Comparison of ENCODE assay signal across 10 cellular contexts in the genomic region with DNA sequence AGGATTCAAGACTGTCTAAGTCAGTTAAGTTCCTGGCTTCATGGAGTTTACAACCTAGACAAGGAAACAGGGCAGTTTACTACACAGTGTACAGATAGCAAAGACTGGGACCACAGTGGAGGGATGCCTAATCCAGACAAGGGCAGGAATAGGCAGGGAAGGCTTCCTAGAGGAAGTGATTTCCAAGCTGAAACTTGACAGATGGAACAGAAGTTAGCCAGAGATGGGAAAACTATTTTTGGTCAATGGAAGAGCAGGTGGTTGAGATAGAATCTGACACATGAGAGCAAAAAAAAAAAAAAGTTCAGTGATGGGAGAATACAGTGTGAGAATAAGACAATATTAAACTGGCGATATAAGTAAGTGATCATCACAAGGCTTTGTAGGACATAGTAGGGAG. TPM values are rescaled to one million over a fixed set of nuclear protein-coding genes. Genes with fewer than 3 reads are reported as not detected.
DNase-seq lines count a peak whose midpoint lies in the region; ATAC-seq lines count a peak whose summit lies in the region.
"Had no signal": no experiment of that assay in that cellular context is flagged by ENCODE, and none has a peak within 500 bp of the region (broad histone marks: within the 10 kb centered on the region; RNA-seq: fewer than 3 reads in every experiment).

No MANE protein-coding gene starts in this region.

- H3K4me1 ChIP-seq in iPS-18a (ENCODE audit: control insufficient read depth, low read depth, low read length), result peaks cover 7% of the 10 kb centered on the region
- H3K4me1 ChIP-seq in subcutaneous abdominal adipose tissue (ENCODE audit: control insufficient read depth in 5 of 5, insufficient read depth in 5 of 5, low read length in 5 of 5), result peaks cover 4 to 25% (median 19%) of the 10 kb centered on the region in 5 donors

- no peaks in the 10 kb centered on the region for H3K9me3 ChIP-seq in iPS-18a (ENCODE audit: control insufficient read depth, low read depth, low read length)
- H3K9me3 ChIP-seq in subcutaneous abdominal adipose tissue (ENCODE audit: control insufficient read depth in 5 of 5, low read length in 5 of 5), result no peaks in the 10 kb centered on the region

- CTCF ChIA-PET in activated CD8-positive, alpha-beta T cell treated with anti-CD3 and anti-CD28 coated beads, Interleukin-2, amount 10 ng/mL, durations not matched to agents 7 days and 5 days (lab: Charles Lee), result no interaction called here

- H3K36me3 Mint-ChIP-seq in activated naive CD4-positive, alpha-beta T cell treated with anti-CD3 and anti-CD28 coated beads, Interleukin-2, amount 50 U/mL, for 24 hours, result peaks cover 14% of the 10 kb centered on the region
- H3K36me3 Mint-ChIP-seq in activated CD8-positive, alpha-beta T cell treated with anti-CD3 and anti-CD28 coated beads, Interleukin-2, amount 10 ng/mL, durations not matched to agents 7 days and 5 days (ENCODE audit: low read depth), result peaks cover 38% of the 10 kb centered on the region

- no peak for ATAC-seq in activated CD8-positive, alpha-beta T cell treated with anti-CD3 and anti-CD28 coated beads, Interleukin-2, amount 10 ng/mL, durations not matched to agents 7 days and 5 days

- no peaks in the 10 kb centered on the region for H3K27me3 ChIP-seq in iPS-18a (ENCODE audit: control insufficient read depth, insufficient read depth, low read length)
- no peaks in the 10 kb centered on the region for H3K27me3 ChIP-seq in subcutaneous abdominal adipose tissue (ENCODE audit: control insufficient read depth in 5 of 5, insufficient read depth in 4 of 5, low read length in 5 of 5)

- POLR2A ChIA-PET in activated CD8-positive, alpha-beta T cell treated with anti-CD3 and anti-CD28 coated beads, Interleukin-2, amount 10 ng/mL, durations not matched to agents 7 days and 5 days (lab: Charles Lee), result no interaction called here

- peaks cover 33% of the 10 kb centered on the region for H3K36me3 ChIP-seq in iPS-18a (ENCODE audit: control insufficient read depth, low read depth, low read length)
- H3K36me3 ChIP-seq in subcutaneous abdominal adipose tissue (ENCODE audit: control insufficient read depth in 5 of 5, insufficient read depth in 5 of 5, low read length in 5 of 5), result peaks cover 0 to 34% (median 22%) of the 10 kb centered on the region in 5 donors

- no peak for DNase-seq in activated naive CD4-positive, alpha-beta T cell (lab: John Stamatoyannopoulos, UW)
- DNase-seq in activated CD8-positive, alpha-beta T cell treated with anti-CD3 and anti-CD28 coated beads, Interleukin-2, amount 10 ng/mL, durations not matched to agents 7 days and 5 days, result no peak
- DNase-seq in SIG-M5 treated with dmso at 0.1 percent for 504 hours (lab: John Stamatoyannopoulos, UW; ENCODE audit: unreplicated experiment) (no peak), LoVo (ENCODE audit: low spot score) (no peak), HUDEP-2 (lab: John Stamatoyannopoulos, UW; ENCODE audit: unreplicated experiment in 76 of 76) (no peak)
- DNase-seq: effector memory CD4-positive, alpha-beta T cell; SHP77 treated with DMSO at 0.1 percent for 48 hours had no signal

- H3K4me3 Mint-ChIP-seq in activated naive CD4-positive, alpha-beta T cell treated with anti-CD3 and anti-CD28 coated beads, Interleukin-2, amount 50 U/mL, for 24 hours, result peak overlapping the region; percentile 99
- H3K4me3 Mint-ChIP-seq in activated CD8-positive, alpha-beta T cell treated with anti-CD3 and anti-CD28 coated beads, Interleukin-2, amount 10 ng/mL, durations not matched to agents 7 days and 5 days, result peak overlapping the region; percentile 96

- peak overlapping the region; percentile 89 for H3K4me3 ChIP-seq in iPS-18a (ENCODE audit: low read length)
- peak overlapping the region in 3 of 5 donors; percentile 93 to 95 (median 95) for H3K4me3 ChIP-seq in subcutaneous abdominal adipose tissue (ENCODE audit: low read depth in 1 of 5, low read length in 5 of 5)

- no peaks in the 10 kb centered on the region for H3K9me3 Mint-ChIP-seq in activated naive CD4-positive, alpha-beta T cell treated with anti-CD3 and anti-CD28 coated beads, Interleukin-2, amount 50 U/mL, for 24 hours
- H3K9me3 Mint-ChIP-seq in activated CD8-positive, alpha-beta T cell treated with anti-CD3 and anti-CD28 coated beads, Interleukin-2, amount 10 ng/mL, durations not matched to agents 7 days and 5 days (ENCODE audit: insufficient read depth), result no peaks in the 10 kb centered on the region

- H3K9ac ChIP-seq in iPS-18a (ENCODE audit: low read length) (peak overlapping the region; percentile 100), subcutaneous abdominal adipose tissue (ENCODE audit: low read length in 5 of 5) (peak overlapping the region in 2 of 5 donors; percentile 70 to 80)

- H3K27ac ChIP-seq in iPS-18a (ENCODE audit: low read length), result peak overlapping the region; percentile 95
- peak overlapping the region; percentile 83 for H3K27ac ChIP-seq in subcutaneous abdominal adipose tissue (ENCODE audit: low read depth, low read length)

- H3K27me3 Mint-ChIP-seq in activated naive CD4-positive, alpha-beta T cell treated with anti-CD3 and anti-CD28 coated beads, Interleukin-2, amount 50 U/mL, for 24 hours, result no peaks in the 10 kb centered on the region
- no peaks in the 10 kb centered on the region for H3K27me3 Mint-ChIP-seq in activated CD8-positive, alpha-beta T cell treated with anti-CD3 and anti-CD28 coated beads, Interleukin-2, amount 10 ng/mL, durations not matched to agents 7 days and 5 days (ENCODE audit: low read depth)

- peak overlapping the region; percentile 99 for H3K27ac Mint-ChIP-seq in activated naive CD4-positive, alpha-beta T cell treated with anti-CD3 and anti-CD28 coated beads, Interleukin-2, amount 50 U/mL, for 24 hours
- peak overlapping the region; percentile 99 for H3K27ac Mint-ChIP-seq in activated CD8-positive, alpha-beta T cell treated with anti-CD3 and anti-CD28 coated beads, Interleukin-2, amount 10 ng/mL, durations not matched to agents 7 days and 5 days

- peaks cover 38% of the 10 kb centered on the region for H3K4me1 Mint-ChIP-seq in activated naive CD4-positive, alpha-beta T cell treated with anti-CD3 and anti-CD28 coated beads, Interleukin-2, amount 50 U/mL, for 24 hours
- H3K4me1 Mint-ChIP-seq in activated CD8-positive, alpha-beta T cell treated with anti-CD3 and anti-CD28 coated beads, Interleukin-2, amount 10 ng/mL, durations not matched to agents 7 days and 5 days (ENCODE audit: low read depth), result peaks cover 41% of the 10 kb centered on the region

RNA-seq across cellular contexts. Expression of a gene that starts 1.3 kb away (rescaled TPM):
- total RNA-seq in activated CD8-positive, alpha-beta T cell treated with anti-CD3 and anti-CD28 coated beads, Interleukin-2, amount 10 ng/mL, durations not matched to agents 7 days and 5 days, result 10 to 100 TPM; 62.0 to 67.7 TPM

RNA-seq across cellular contexts. Expression of a gene that starts 1.4 kb away (rescaled TPM):
- total RNA-seq in activated CD8-positive, alpha-beta T cell treated with anti-CD3 and anti-CD28 coated beads, Interleukin-2, amount 10 ng/mL, durations not matched to agents 7 days and 5 days, result 10 to 100 TPM; 17.9 to 19.6 TPM
